ENCODE assay signal across 1 cellular context in genomic region chr17:40524243-40524965, GRCh38.
TF ChIP-seq lines count a peak whose summit lies in the region.

No MANE protein-coding gene starts in this region.

TF ChIP-seq in HepG2, 621 proteins besides CTCF, POLR2A, EP300 and RAD21:
- peak; percentile 92 for TF ChIP-seq BCL6 (CRISPR knock-in tag; IDR thresholded peaks at IDR 0.05)
- TF ChIP-seq MEIS1 (CRISPR knock-in tag; IDR thresholded peaks at IDR 0.05; ENCODE audit: borderline replicate concordance), result no peak
- TF ChIP-seq HMG20A (CRISPR knock-in tag; IDR thresholded peaks at IDR 0.05; ENCODE audit: borderline replicate concordance), result peak; percentile 45; the same call in 1 of the 2 replicates
- TF ChIP-seq, protein P1, sequence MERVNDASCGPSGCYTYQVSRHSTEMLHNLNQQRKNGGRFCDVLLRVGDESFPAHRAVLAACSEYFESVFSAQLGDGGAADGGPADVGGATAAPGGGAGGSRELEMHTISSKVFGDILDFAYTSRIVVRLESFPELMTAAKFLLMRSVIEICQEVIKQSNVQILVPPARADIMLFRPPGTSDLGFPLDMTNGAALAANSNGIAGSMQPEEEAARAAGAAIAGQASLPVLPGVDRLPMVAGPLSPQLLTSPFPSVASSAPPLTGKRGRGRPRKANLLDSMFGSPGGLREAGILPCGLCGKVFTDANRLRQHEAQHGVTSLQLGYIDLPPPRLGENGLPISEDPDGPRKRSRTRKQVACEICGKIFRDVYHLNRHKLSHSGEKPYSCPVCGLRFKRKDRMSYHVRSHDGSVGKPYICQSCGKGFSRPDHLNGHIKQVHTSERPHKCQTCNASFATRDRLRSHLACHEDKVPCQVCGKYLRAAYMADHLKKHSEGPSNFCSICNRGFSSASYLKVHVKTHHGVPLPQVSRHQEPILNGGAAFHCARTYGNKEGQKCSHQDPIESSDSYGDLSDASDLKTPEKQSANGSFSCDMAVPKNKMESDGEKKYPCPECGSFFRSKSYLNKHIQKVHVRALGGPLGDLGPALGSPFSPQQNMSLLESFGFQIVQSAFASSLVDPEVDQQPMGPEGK (CRISPR knock-in tag; IDR thresholded peaks at IDR 0.05), result no peak
- 0 out of 2 replicates have a peak, but pooled peaks have one; percentile 8 for TF ChIP-seq FOXP4 (CRISPR knock-in tag; IDR thresholded peaks at IDR 0.05)
- peak; percentile 34; the same call in 1 of the 2 replicates for TF ChIP-seq KAT8 (CRISPR knock-in tag; IDR thresholded peaks at IDR 0.05)
- TF ChIP-seq NCOA2 (CRISPR knock-in tag; IDR thresholded peaks at IDR 0.05), result peak; percentile 54
- TF ChIP-seq GATAD2A (CRISPR knock-in tag; IDR thresholded peaks at IDR 0.05), result peak; percentile 80
- no peak for TF ChIP-seq ZNF564 (CRISPR knock-in tag; IDR thresholded peaks at IDR 0.05)
- no peak for TF ChIP-seq NBN (conservative IDR thresholded peaks at IDR 0.05)
- TF ChIP-seq ZNF605 (CRISPR knock-in tag; IDR thresholded peaks at IDR 0.05), result no peak
- peak; percentile 45; the same call in 1 of the 2 replicates for TF ChIP-seq SAP130 (CRISPR knock-in tag; IDR thresholded peaks at IDR 0.05; ENCODE audit: low read depth)
- peak; percentile 62 for TF ChIP-seq XRCC5 (optimal IDR thresholded peaks at IDR 0.05; ENCODE audit: low read length)
- TF ChIP-seq TEAD3 (CRISPR knock-in tag; optimal IDR thresholded peaks at IDR 0.05; ENCODE audit: borderline replicate concordance), result no peak
- peak; percentile 65; the same call in 1 of the 2 replicates for TF ChIP-seq SIX1 (CRISPR knock-in tag; IDR thresholded peaks at IDR 0.05; ENCODE audit: borderline replicate concordance)
- no peak for TF ChIP-seq HDAC6 (IDR thresholded peaks at IDR 0.05; ENCODE audit: low read depth, low read length)
- no peak for TF ChIP-seq ZBTB20 (CRISPR knock-in tag; IDR thresholded peaks at IDR 0.05; ENCODE audit: borderline replicate concordance, low read depth)
- TF ChIP-seq NR2F6 (IDR thresholded peaks at IDR 0.05), result no peak
- 0 out of 2 replicates have a peak, but pooled peaks have one; percentile 10 for TF ChIP-seq NR2F6 (CRISPR knock-in tag; IDR thresholded peaks at IDR 0.05)
- no peak for TF ChIP-seq TAF15 (IDR thresholded peaks at IDR 0.05; ENCODE audit: low read depth, low read length, poor library complexity, severe bottlenecking)
- TF ChIP-seq SIX4 (CRISPR knock-in tag; IDR thresholded peaks at IDR 0.05), result peak; percentile 24; the same call in 1 of the 2 replicates
- TF ChIP-seq CCAR2 (optimal IDR thresholded peaks at IDR 0.05; ENCODE audit: low read depth, low read length), result no peak
- no peak for TF ChIP-seq ZNF761 (CRISPR knock-in tag; conservative IDR thresholded peaks at IDR 0.05)
- TF ChIP-seq SOX13 (IDR thresholded peaks at IDR 0.05), result 0 out of 2 replicates have a peak, but pooled peaks have one; percentile 36
- TF ChIP-seq SOX13 (CRISPR knock-in tag; conservative IDR thresholded peaks at IDR 0.05 in 1 of 2, IDR thresholded peaks at IDR 0.05 in 1 of 2), result peak in 1 of 2 experiments; percentile 85; a peak in 2 of 4 replicates
- no peak for TF ChIP-seq ZBTB34 (CRISPR knock-in tag; IDR thresholded peaks at IDR 0.05)
- TF ChIP-seq ZBTB46 (CRISPR knock-in tag; IDR thresholded peaks at IDR 0.05; ENCODE audit: borderline replicate concordance), result no peak
- no peak for TF ChIP-seq RFXAP (CRISPR knock-in tag; IDR thresholded peaks at IDR 0.05; ENCODE audit: borderline replicate concordance)
- no peak for TF ChIP-seq HES4 (CRISPR knock-in tag; IDR thresholded peaks at IDR 0.05; ENCODE audit: borderline replicate concordance)
- peak; percentile 63; the same call in 1 of the 2 replicates for TF ChIP-seq SOX5 (CRISPR knock-in tag; IDR thresholded peaks at IDR 0.05; ENCODE audit: borderline replicate concordance)
- no peak for TF ChIP-seq SOX6 (IDR thresholded peaks at IDR 0.05)
- TF ChIP-seq SOX6 (CRISPR knock-in tag; IDR thresholded peaks at IDR 0.05), result peak; percentile 60; the same call in 1 of the 2 replicates
- no peak for TF ChIP-seq NFYB (CRISPR knock-in tag; IDR thresholded peaks at IDR 0.05)
- TF ChIP-seq PAWR (CRISPR knock-in tag; IDR thresholded peaks at IDR 0.05; ENCODE audit: borderline replicate concordance), result no peak
- TF ChIP-seq, protein P2, sequence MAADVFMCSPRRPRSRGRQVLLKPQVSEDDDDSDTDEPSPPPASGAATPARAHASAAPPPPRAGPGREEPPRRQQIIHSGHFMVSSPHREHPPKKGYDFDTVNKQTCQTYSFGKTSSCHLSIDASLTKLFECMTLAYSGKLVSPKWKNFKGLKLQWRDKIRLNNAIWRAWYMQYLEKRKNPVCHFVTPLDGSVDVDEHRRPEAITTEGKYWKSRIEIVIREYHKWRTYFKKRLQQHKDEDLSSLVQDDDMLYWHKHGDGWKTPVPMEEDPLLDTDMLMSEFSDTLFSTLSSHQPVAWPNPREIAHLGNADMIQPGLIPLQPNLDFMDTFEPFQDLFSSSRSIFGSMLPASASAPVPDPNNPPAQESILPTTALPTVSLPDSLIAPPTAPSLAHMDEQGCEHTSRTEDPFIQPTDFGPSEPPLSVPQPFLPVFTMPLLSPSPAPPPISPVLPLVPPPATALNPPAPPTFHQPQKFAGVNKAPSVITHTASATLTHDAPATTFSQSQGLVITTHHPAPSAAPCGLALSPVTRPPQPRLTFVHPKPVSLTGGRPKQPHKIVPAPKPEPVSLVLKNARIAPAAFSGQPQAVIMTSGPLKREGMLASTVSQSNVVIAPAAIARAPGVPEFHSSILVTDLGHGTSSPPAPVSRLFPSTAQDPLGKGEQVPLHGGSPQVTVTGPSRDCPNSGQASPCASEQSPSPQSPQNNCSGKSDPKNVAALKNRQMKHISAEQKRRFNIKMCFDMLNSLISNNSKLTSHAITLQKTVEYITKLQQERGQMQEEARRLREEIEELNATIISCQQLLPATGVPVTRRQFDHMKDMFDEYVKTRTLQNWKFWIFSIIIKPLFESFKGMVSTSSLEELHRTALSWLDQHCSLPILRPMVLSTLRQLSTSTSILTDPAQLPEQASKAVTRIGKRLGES (CRISPR knock-in tag; IDR thresholded peaks at IDR 0.05; ENCODE audit: borderline replicate concordance), result no peak
- TF ChIP-seq ZNF784 (CRISPR knock-in tag; IDR thresholded peaks at IDR 0.05; ENCODE audit: borderline replicate concordance), result no peak
- TF ChIP-seq FOXA1 (IDR thresholded peaks at IDR 0.05), result no peak
- TF ChIP-seq FOXA1 (CRISPR knock-in tag; IDR thresholded peaks at IDR 0.05), result peak; percentile 51; the same call in 1 of the 2 replicates
- TF ChIP-seq DMTF1 (CRISPR knock-in tag; IDR thresholded peaks at IDR 0.05), result no peak
- peak; percentile 33; the same call in 1 of the 2 replicates for TF ChIP-seq IRF2 (CRISPR knock-in tag; IDR thresholded peaks at IDR 0.05)
- TF ChIP-seq ARID5B (CRISPR knock-in tag; IDR thresholded peaks at IDR 0.05), result peak; percentile 83
- TF ChIP-seq TCF7 (IDR thresholded peaks at IDR 0.05; ENCODE audit: low read depth), result 0 out of 2 replicates have a peak, but pooled peaks have one; percentile 18
- TF ChIP-seq NR3C1 (CRISPR knock-in tag; IDR thresholded peaks at IDR 0.05), result no peak
- no peak for TF ChIP-seq MAZ (IDR thresholded peaks at IDR 0.05; ENCODE audit: borderline replicate concordance, low read depth, low read length)
- TF ChIP-seq MAZ (CRISPR knock-in tag; IDR thresholded peaks at IDR 0.05; ENCODE audit: low read depth), result no peak
